ENCODE assay signal across 34 cellular contexts in the genomic region with DNA sequence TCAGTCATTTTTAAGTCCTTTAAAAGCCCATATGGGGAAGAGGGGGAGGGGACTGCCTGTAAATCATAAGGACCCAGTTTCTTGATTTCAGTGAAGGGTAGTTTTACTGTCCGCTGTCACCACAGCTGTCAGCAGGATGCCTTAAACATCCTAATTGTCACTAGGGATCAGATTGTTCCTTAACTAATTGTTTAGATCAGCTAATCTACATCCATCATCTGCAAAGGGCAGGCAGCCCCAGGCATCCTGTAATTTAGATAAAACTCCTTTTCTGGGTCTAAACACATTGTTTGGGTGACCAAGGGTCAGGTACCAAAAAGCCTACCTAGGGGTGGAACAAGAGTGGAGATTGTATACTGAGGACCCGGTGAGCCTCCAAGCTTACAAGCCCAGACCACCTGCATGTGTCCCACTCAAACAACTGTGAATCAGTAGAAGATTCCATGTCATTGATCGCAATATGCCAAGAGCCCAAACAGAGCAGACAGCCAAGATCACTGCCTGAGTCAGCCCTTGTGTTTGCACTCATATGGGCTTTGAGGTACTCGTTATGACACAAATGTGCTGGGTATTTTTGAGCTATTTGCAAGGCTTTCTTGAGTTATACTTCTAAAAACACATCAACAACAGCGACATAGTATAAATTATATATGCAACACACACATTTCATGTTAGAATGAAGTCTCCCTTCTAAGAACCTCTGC.
A peak's percentile ranks its signal among the peaks of the same experiment; 100 is the strongest.
DNase-seq lines count a peak whose midpoint lies in the region; ATAC-seq, FAIRE-seq and TF ChIP-seq lines count a peak whose summit lies in the region.
"Had no signal": no experiment of that assay in that cellular context is flagged by ENCODE, and none has a peak within 500 bp of the region (broad histone marks: within the 10 kb centered on the region; RNA-seq: fewer than 3 reads in every experiment).

No MANE protein-coding gene starts in this region.

- no peaks in the 10 kb centered on the region for H3K36me3 Mint-ChIP-seq in stimulated activated effector memory CD8-positive, alpha-beta T cell treated with anti-CD3 and anti-CD28 coated beads, Interleukin-12 subunit alpha, Interleukin-12 subunit beta, amount 100 ng/mL, for 72 hours
- H3K36me3 Mint-ChIP-seq: activated naive CD4-positive, alpha-beta T cell treated with anti-CD3 and anti-CD28 coated beads, Interleukin-2, amount 50 U/mL, for 24 hours; CD8-positive, alpha-beta T cell; IgD-negative memory B cell; natural killer cell treated with Interleukin-12 subunit alpha and Interleukin-12 subunit beta and Interleukin-15 and Interleukin-18, amount 100 ng/mL, for 72 hours; type B pancreatic cell had no signal

- H4K20me1 ChIP-seq in endothelial cell of umbilical vein (replicated peaks; ENCODE audit: control insufficient read depth, extremely low read depth, insufficient read depth, low read length) = no peaks in the 10 kb centered on the region

- H3K4me3 Mint-ChIP-seq in stimulated activated effector memory CD8-positive, alpha-beta T cell treated with anti-CD3 and anti-CD28 coated beads, Interleukin-12 subunit alpha, Interleukin-12 subunit beta, amount 100 ng/mL, for 72 hours = no peak overlapping the region
- H3K4me3 Mint-ChIP-seq: activated CD4-positive, alpha-beta memory T cell treated with anti-CD3 and anti-CD28 coated beads, Interleukin-2, amount 10 ng/mL, durations not matched to agents 7 days and 5 days; activated naive CD4-positive, alpha-beta T cell treated with anti-CD3 and anti-CD28 coated beads, Interleukin-2, amount 50 U/mL, for 24 hours; activated T-helper 17 cell treated with anti-CD3 and anti-CD28 coated beads, Interleukin-2, amount 50 U/mL, for 72 hours; B cell; CD8-positive, alpha-beta T cell; IgD-negative memory B cell; natural killer cell treated with Interleukin-12 subunit alpha and Interleukin-12 subunit beta and Interleukin-15 and Interleukin-18, amount 100 ng/mL, for 72 hours; T-helper 1 cell treated with Interleukin-12 subunit alpha and Interleukin-12 subunit beta and Interleukin-4 antibody, amounts not matched to agents 30 μg/mL and 1 μg/mL, for 36 hours; type B pancreatic cell had no signal

- H3K4me2 ChIP-seq in endothelial cell of umbilical vein (ENCODE audit: insufficient read depth, low read length) = no peak overlapping the region
- H3K4me2 ChIP-seq: PC-9 had no signal

- TF ChIP-seq CTCF in right atrium auricular region (IDR thresholded peaks at IDR 0.05) (no peak), heart right ventricle (IDR thresholded peaks at IDR 0.05) (no peak), endothelial cell of umbilical vein (IDR thresholded peaks at IDR 0.05; ENCODE audit: extremely low read depth in 1 of 2, insufficient read depth in 1 of 2, low read depth in 1 of 2, low read length in 2 of 2) (no peak)

- DNase-seq in right atrium auricular region (ENCODE audit: low spot score) (no peak), heart right ventricle (no peak), SHP77 treated with DMSO at 0.1 percent for 48 hours (lab: John Stamatoyannopoulos, UW) (peak; percentile 12), endothelial cell of umbilical vein (ENCODE audit: low read depth, low spot score) (peak; percentile 33), aorta (no peak), DMS 273 (lab: John Stamatoyannopoulos, UW; ENCODE audit: unreplicated experiment) (no peak)
- DNase-seq in stimulated activated effector memory CD8-positive, alpha-beta T cell treated with anti-CD3 and anti-CD28 coated beads, Interleukin-12 subunit alpha, Interleukin-12 subunit beta, amount 100 ng/mL, for 72 hours (ENCODE audit: low spot score in 2 of 2) = no peak
- DNase-seq: activated CD4-positive, alpha-beta memory T cell treated with anti-CD3 and anti-CD28 coated beads, Interleukin-2, amount 10 ng/mL, durations not matched to agents 7 days and 5 days; activated CD8-positive, alpha-beta memory T cell treated with anti-CD3 and anti-CD28 coated beads, Interleukin-2, amount 50 U/mL, for 48 hours; amygdala; CD8-positive, alpha-beta T cell; GOT3; mucosa of descending colon; NCI-H1092; NCI-H2029 treated with DMSO at 0.1 percent for 48 hours; NCI-H345; NK-92 treated with Interleukin-12 subunit alpha and Interleukin-12 subunit beta, amount 100 ng/mL, for 24 hours; PC-9; retina; stimulated activated CD4-positive, alpha-beta T cell treated with anti-CD3 and anti-CD28 coated beads, Interleukin-2, amount 100 ng/mL, for 24 hours had no signal

- CTCF ChIA-PET in endothelial cell of umbilical vein (lab: Charles Lee) = interaction anchor here (0.8 to 4.1 kb wide), 11 partner anchors 40 to 899 kb away, joined by 3 to 67 read pairs (median 5); partner anchors contain the start of gene TBX18

- H3K27ac Mint-ChIP-seq in stimulated activated effector memory CD8-positive, alpha-beta T cell treated with anti-CD3 and anti-CD28 coated beads, Interleukin-12 subunit alpha, Interleukin-12 subunit beta, amount 100 ng/mL, for 72 hours = no peak overlapping the region
- H3K27ac Mint-ChIP-seq: activated CD4-positive, alpha-beta memory T cell treated with anti-CD3 and anti-CD28 coated beads, Interleukin-2, amount 10 ng/mL, durations not matched to agents 7 days and 5 days; activated naive CD4-positive, alpha-beta T cell treated with anti-CD3 and anti-CD28 coated beads, Interleukin-2, amount 50 U/mL, for 24 hours; activated T-helper 17 cell treated with anti-CD3 and anti-CD28 coated beads, Interleukin-2, amount 50 U/mL, for 72 hours; B cell; CD8-positive, alpha-beta T cell; IgD-negative memory B cell; natural killer cell treated with Interleukin-12 subunit alpha and Interleukin-12 subunit beta and Interleukin-15 and Interleukin-18, amount 100 ng/mL, for 72 hours; T-helper 1 cell treated with Interleukin-12 subunit alpha and Interleukin-12 subunit beta and Interleukin-4 antibody, amounts not matched to agents 30 μg/mL and 1 μg/mL, for 36 hours; type B pancreatic cell had no signal

- H3K79me2 ChIP-seq in endothelial cell of umbilical vein (ENCODE audit: control insufficient read depth, insufficient read depth, low read length) = no peaks in the 10 kb centered on the region

- H3K4me1 ChIP-seq in right atrium auricular region (no peaks in the 10 kb centered on the region), heart right ventricle (no peaks in the 10 kb centered on the region), endothelial cell of umbilical vein (ENCODE audit: control insufficient read depth, extremely low read depth, insufficient read depth, low read length) (no peaks in the 10 kb centered on the region), aorta (ENCODE audit: control insufficient read depth in 1 of 2, insufficient read depth in 2 of 2, low read length in 2 of 2) (peaks cover 0 to 7% of the 10 kb centered on the region in 2 donors)

- FAIRE-seq in endothelial cell of umbilical vein (lab: Jason Lieb, UNC) = no peak
- FAIRE-seq: GM12892, keratinocyte, TTC549 had no signal

- H3K9me3 Mint-ChIP-seq in stimulated activated effector memory CD8-positive, alpha-beta T cell treated with anti-CD3 and anti-CD28 coated beads, Interleukin-12 subunit alpha, Interleukin-12 subunit beta, amount 100 ng/mL, for 72 hours = no peaks in the 10 kb centered on the region
- H3K9me3 Mint-ChIP-seq: activated CD4-positive, alpha-beta memory T cell treated with anti-CD3 and anti-CD28 coated beads, Interleukin-2, amount 10 ng/mL, durations not matched to agents 7 days and 5 days; activated naive CD4-positive, alpha-beta T cell treated with anti-CD3 and anti-CD28 coated beads, Interleukin-2, amount 50 U/mL, for 24 hours; activated T-helper 17 cell treated with anti-CD3 and anti-CD28 coated beads, Interleukin-2, amount 50 U/mL, for 72 hours; CD8-positive, alpha-beta T cell; IgD-negative memory B cell; natural killer cell treated with Interleukin-12 subunit alpha and Interleukin-12 subunit beta and Interleukin-15 and Interleukin-18, amount 100 ng/mL, for 72 hours; T-helper 1 cell treated with Interleukin-12 subunit alpha and Interleukin-12 subunit beta and Interleukin-4 antibody, amounts not matched to agents 30 μg/mL and 1 μg/mL, for 36 hours; type B pancreatic cell had no signal

- intact Hi-C loops in heart right ventricle (cut with DNase I) (loop anchor here in 6 of 10 donors (10.0 kb wide), 5 partner anchors 139 to 899 kb away; partner anchors contain the start of gene TBX18 (in 3 of the 6)), endothelial cell of umbilical vein (cut with micrococcal nuclease) (no loop called here), aorta (cut with DNase I) (loop anchor here (5.0 to 10.0 kb wide), 5 partner anchors 89 to 699 kb away; no protein-coding TSS in a partner anchor)

- H3K9me3 ChIP-seq in right atrium auricular region = no peaks in the 10 kb centered on the region
- no peaks in the 10 kb centered on the region for H3K9me3 ChIP-seq in heart right ventricle
- H3K9me3 ChIP-seq in endothelial cell of umbilical vein (replicated peaks; ENCODE audit: control insufficient read depth, insufficient read depth, low read length) = no peaks in the 10 kb centered on the region
- H3K9me3 ChIP-seq in aorta (ENCODE audit: control insufficient read depth, low read length) = no peaks in the 10 kb centered on the region
- H3K9me3 ChIP-seq: mucosa of descending colon, SJSA1 had no signal

- H3K4me1 Mint-ChIP-seq in stimulated activated effector memory CD8-positive, alpha-beta T cell treated with anti-CD3 and anti-CD28 coated beads, Interleukin-12 subunit alpha, Interleukin-12 subunit beta, amount 100 ng/mL, for 72 hours = no peaks in the 10 kb centered on the region
- H3K4me1 Mint-ChIP-seq: activated CD4-positive, alpha-beta memory T cell treated with anti-CD3 and anti-CD28 coated beads, Interleukin-2, amount 10 ng/mL, durations not matched to agents 7 days and 5 days; activated naive CD4-positive, alpha-beta T cell treated with anti-CD3 and anti-CD28 coated beads, Interleukin-2, amount 50 U/mL, for 24 hours; activated T-helper 17 cell treated with anti-CD3 and anti-CD28 coated beads, Interleukin-2, amount 50 U/mL, for 72 hours; B cell; IgD-negative memory B cell had no signal

- dilution Hi-C loops in endothelial cell of umbilical vein (cut with MboI; ENCODE audit: extremely low pct_ligation_motif_present, low sequenced_read_pairs) = no loop called here

- no peaks in the 10 kb centered on the region for H3K9me1 ChIP-seq in endothelial cell of umbilical vein (replicated peaks; ENCODE audit: control insufficient read depth, extremely low read depth, insufficient read depth, low read length)

- H3K27ac ChIP-seq in right atrium auricular region (peak overlapping the region; percentile 9 to 12), heart right ventricle (no peak overlapping the region), endothelial cell of umbilical vein (ENCODE audit: insufficient read depth, low read depth, low read length) (no peak overlapping the region), aorta (ENCODE audit: low read depth in 1 of 2, low read length in 2 of 2) (peak overlapping the region; percentile 40 to 67)
- H3K27ac ChIP-seq: cardiac muscle cell, PC-9, SJSA1 had no signal

- H3K36me3 ChIP-seq in right atrium auricular region (no peaks in the 10 kb centered on the region), heart right ventricle (no peaks in the 10 kb centered on the region), endothelial cell of umbilical vein (ENCODE audit: control insufficient read depth in 2 of 2, extremely low read depth in 1 of 2, insufficient read depth in 2 of 2, low read length in 2 of 2) (no peaks in the 10 kb centered on the region), aorta (ENCODE audit: control insufficient read depth in 1 of 2, insufficient read depth in 2 of 2, low read length in 1 of 2) (no peaks in the 10 kb centered on the region)
- H3K36me3 ChIP-seq: cardiac muscle cell, SJSA1 had no signal

- no peak for ATAC-seq in heart right ventricle
- peak; percentile 30 for ATAC-seq in aorta (ENCODE audit: low FRiP score)
- no peak for ATAC-seq in GM19467 (IDR thresholded peaks at IDR 0.05; ENCODE audit: unreplicated experiment)
- ATAC-seq in stimulated activated effector memory CD8-positive, alpha-beta T cell treated with anti-CD3 and anti-CD28 coated beads, Interleukin-12 subunit alpha, Interleukin-12 subunit beta, amount 100 ng/mL, for 72 hours = no peak
- ATAC-seq: activated CD4-positive, CD25-positive, alpha-beta regulatory T cell treated with anti-CD3 and anti-CD28 coated beads, Interleukin-2, amount 50 U/mL, for 24 hours; activated T-helper 17 cell treated with anti-CD3 and anti-CD28 coated beads, Interleukin-2, amount 50 U/mL, for 72 hours; CD8-positive, alpha-beta T cell; mucosa of descending colon; natural killer cell treated with Interleukin-12 subunit alpha and Interleukin-12 subunit beta and Interleukin-15 and Interleukin-18, amount 100 ng/mL, for 72 hours had no signal

- no peak overlapping the region for H3K4me3 ChIP-seq in right atrium auricular region
- H3K4me3 ChIP-seq in heart right ventricle = no peak overlapping the region
- H3K4me3 ChIP-seq in endothelial cell of umbilical vein (replicated peaks in 1 of 3; ENCODE audit: insufficient read depth in 1 of 3, low read depth in 1 of 3, low read length in 3 of 3) = no peak overlapping the region
- H3K4me3 ChIP-seq in aorta (ENCODE audit: low read length in 2 of 2) = no peak overlapping the region
- H3K4me3 ChIP-seq: cardiac muscle cell, mucosa of descending colon, PC-9, SJSA1 had no signal

- POLR2A ChIA-PET in endothelial cell of umbilical vein (lab: Charles Lee) = interaction anchor here (0.8 kb wide), 1 partner anchor 337 kb away, joined by 3 read pairs; no protein-coding TSS in a partner anchor

- H3K9ac ChIP-seq in endothelial cell of umbilical vein (replicated peaks; ENCODE audit: extremely low read depth, insufficient read depth, low read length) = no peak overlapping the region

- TF ChIP-seq POLR2A in endothelial cell of umbilical vein (IDR thresholded peaks at IDR 0.05; ENCODE audit: low read depth, low read length) = no peak

- H3K27me3 ChIP-seq in right atrium auricular region (no peaks in the 10 kb centered on the region), heart right ventricle (peaks cover 0 to 8% (median 0%) of the 10 kb centered on the region in 7 donors), endothelial cell of umbilical vein (ENCODE audit: control insufficient read depth in 2 of 2, insufficient read depth in 2 of 2, low read length in 2 of 2) (no peaks in the 10 kb centered on the region), aorta (ENCODE audit: control insufficient read depth in 1 of 2, insufficient read depth in 2 of 2, low read length in 1 of 2) (no peaks in the 10 kb centered on the region)
- H3K27me3 ChIP-seq: SJSA1 had no signal

- 50 to 56% methylated on average over 5 of the region's 5 CpGs for WGBS in heart right ventricle, 2 donors
- 34 to 49% methylated on average over 5 of the region's 5 CpGs for WGBS in aorta, 2 donors

- H2AFZ ChIP-seq in endothelial cell of umbilical vein (ENCODE audit: low read depth, low read length) = no peak overlapping the region
- H2AFZ ChIP-seq: PC-9 had no signal

- BruUV-seq in endothelial cell of umbilical vein (replicated peaks; lab: Mats Ljungman, UMichigan) = no TSS peak

Comparison
In these comparisons a context has a peak if more than half of its experiments do, and no peak if none do; other contexts are left out.
1. H3K27ac ChIP-seq: peak in right atrium auricular region (2 of 2) and aorta (2 of 2); none in heart right ventricle (0 of 10) and endothelial cell of umbilical vein (single experiment).
2. DNase-seq: peak in SHP77 treated with DMSO at 0.1 percent for 48 hours (single experiment) and endothelial cell of umbilical vein (single experiment); none in right atrium auricular region (single experiment), heart right ventricle (0 of 2), aorta (0 of 2), stimulated activated effector memory CD8-positive, alpha-beta T cell treated with anti-CD3 and anti-CD28 coated beads, Interleukin-12 subunit alpha, Interleukin-12 subunit beta, amount 100 ng/mL, for 72 hours (0 of 2) and DMS 273 (single experiment).